ENCODE assay signal across 13 cellular contexts in the genomic region with DNA sequence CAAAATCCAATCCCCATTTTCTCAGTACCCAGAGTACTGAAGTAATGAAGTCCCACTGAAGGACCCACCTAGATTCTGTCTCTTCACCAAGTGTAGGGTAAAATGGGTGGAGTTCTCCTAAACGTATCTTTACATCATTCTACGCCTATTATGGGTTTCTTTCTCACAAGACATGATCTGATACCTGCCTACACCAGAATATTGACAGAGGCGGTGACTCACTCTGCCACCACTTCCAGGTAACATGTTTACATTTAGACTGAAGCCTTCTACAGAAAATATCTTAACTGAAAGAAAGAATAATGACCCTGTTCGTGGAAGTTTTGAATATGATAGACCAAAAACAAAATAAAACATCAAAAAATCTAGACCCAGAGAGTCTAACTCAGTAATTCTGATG.
A peak's percentile ranks its signal among the peaks of the same experiment; 100 is the strongest.
DNase-seq lines count a peak whose midpoint lies in the region; ATAC-seq and TF ChIP-seq lines count a peak whose summit lies in the region.
"Had no signal": no experiment of that assay in that cellular context is flagged by ENCODE, and none has a peak within 500 bp of the region (broad histone marks: within the 10 kb centered on the region; RNA-seq: fewer than 3 reads in every experiment).

No MANE protein-coding gene starts in this region.

- no TSS peak for BruUV-seq in HCT116 (replicated peaks; lab: Mats Ljungman, UMichigan)

- H3K36me3 ChIP-seq in HCT116 (ENCODE audit: control insufficient read depth in 1 of 2, insufficient read depth in 2 of 2, low read length in 2 of 2), result no peaks in the 10 kb centered on the region
- no peaks in the 10 kb centered on the region for H3K36me3 ChIP-seq in body of pancreas (replicated peaks in 1 of 2; ENCODE audit: insufficient read depth in 1 of 2, low read depth in 2 of 2)

- no peaks in the 10 kb centered on the region for H4K20me1 ChIP-seq in HCT116 (ENCODE audit: insufficient read depth)

- intact Hi-C loops in HCT116 (cut with micrococcal nuclease) (no loop called here), body of pancreas (cut with DNase I) (no loop called here), sciatic nerve (cut with DNase I) (no loop called here), posterior cingulate gyrus (cut with DNase I) (no loop called here)

- TF ChIP-seq POLR2A in HCT116 (IDR thresholded peaks at IDR 0.05; ENCODE audit: borderline replicate concordance, extremely low read depth, insufficient read depth, insufficient read length) (no peak), body of pancreas (IDR thresholded peaks at IDR 0.05) (no peak)

- H3K27me3 ChIP-seq in HCT116 (ENCODE audit: insufficient read depth, low read length) (no peaks in the 10 kb centered on the region), body of pancreas (no peaks in the 10 kb centered on the region)

- H3K27ac ChIP-seq in HCT116 (ENCODE audit: low read depth, low read length) (no peak overlapping the region), body of pancreas (no peak overlapping the region)

- no peak for DNase-seq in HCT116 (ENCODE audit: low read depth, low spot score)
- peak; percentile 58 for DNase-seq in activated CD4-positive, alpha-beta T cell treated with anti-CD3 and anti-CD28 coated beads, Interleukin-2, amount 50 U/mL, for 1 hour
- DNase-seq in body of pancreas, result peak; percentile 34 to 69 (median 58)
- peak; percentile 30 to 80 for DNase-seq in stimulated activated CD4-positive, alpha-beta T cell treated with anti-CD3 and anti-CD28 coated beads, Interleukin-4, amount 100 ng/mL, for 4 hours
- DNase-seq in 8988T, result no peak
- DNase-seq in sciatic nerve (ENCODE audit: low spot score), result no peak
- no peak for DNase-seq in posterior cingulate gyrus
- DNase-seq: immature natural killer cell, NCI-H1417 treated with DMSO at 0.1 percent for 48 hours, nucleus accumbens had no signal

- no peak for TF ChIP-seq CTCF in HCT116 (IDR thresholded peaks at IDR 0.05 in 2 of 3, conservative IDR thresholded peaks at IDR 0.05 in 1 of 3; ENCODE audit: borderline replicate concordance in 1 of 3, insufficient read depth in 1 of 3, low read depth in 2 of 3, low read length in 2 of 3)
- no peak for TF ChIP-seq CTCF in body of pancreas (IDR thresholded peaks at IDR 0.05)

- H3K9ac ChIP-seq in HCT116 (ENCODE audit: low read length), result no peak overlapping the region

- no peaks in the 10 kb centered on the region for H3K9me3 ChIP-seq in HCT116 (ENCODE audit: control insufficient read depth in 1 of 2, insufficient read depth in 1 of 2, low read depth in 1 of 2, low read length in 2 of 2)
- no peaks in the 10 kb centered on the region for H3K9me3 ChIP-seq in body of pancreas

- POLR2A ChIA-PET in HCT116 (lab: Charles Lee), result no interaction called here

- H3K79me2 ChIP-seq in HCT116 (ENCODE audit: insufficient read depth, low read length), result no peaks in the 10 kb centered on the region

- no peak overlapping the region for H2AFZ ChIP-seq in HCT116 (ENCODE audit: low read depth, low read length, poor library complexity, severe bottlenecking)
- H2AFZ ChIP-seq: GM23338 had no signal

- CTCF ChIA-PET in HCT116 (lab: Charles Lee), result no interaction called here

- ATAC-seq in HCT116 (no peak), body of pancreas (peak; percentile 85), sciatic nerve (no peak), GM19324 (IDR thresholded peaks at IDR 0.05; ENCODE audit: low FRiP score, unreplicated experiment) (no peak)
- ATAC-seq: GM23338, Panc1 had no signal

- RAD21 ChIA-PET in HCT116 (lab: Charles Lee; ENCODE audit: low non-redundant PET in 1 of 2, low total read pairs in 2 of 2, uncharacterized antibody in 2 of 2, unreplicated experiment in 2 of 2), result no interaction called here

- peak overlapping the region; percentile 22; the same call in 1 of the 2 replicates for H3K4me2 ChIP-seq in HCT116 (ENCODE audit: low read length)
- H3K4me2 ChIP-seq: GM23338 had no signal

- no peaks in the 10 kb centered on the region; the same call in 1 of the 2 replicates for H3K9me2 ChIP-seq in HCT116 (ENCODE audit: insufficient read depth)

- TF ChIP-seq RAD21 in HCT116 (IDR thresholded peaks at IDR 0.05; ENCODE audit: low read depth), result no peak

- H3K4me1 ChIP-seq in HCT116 (ENCODE audit: control insufficient read depth in 1 of 2, insufficient read depth in 2 of 2, low read length in 2 of 2) (peaks cover 0 to 8% of the 10 kb centered on the region in 2 experiments; a peak in 2 of 4 replicates), body of pancreas (peaks cover 15% of the 10 kb centered on the region)

- H3K4me3 ChIP-seq in HCT116 (replicated peaks in 1 of 2; ENCODE audit: low read depth in 1 of 2, low read length in 2 of 2) (no peak overlapping the region), body of pancreas (no peak overlapping the region)
- H3K4me3 ChIP-seq: GM23338 had no signal

- 30 to 37% methylated on average over 4 of the region's 4 CpGs for WGBS in body of pancreas, 2 donors

TF ChIP-seq in HCT116, 20 proteins besides CTCF, POLR2A, EP300 and RAD21:
- TF ChIP-seq ZFX (IDR thresholded peaks at IDR 0.05) (no peak), SP1 (IDR thresholded peaks at IDR 0.05; ENCODE audit: low read depth) (no peak), SIN3A (IDR thresholded peaks at IDR 0.05; ENCODE audit: low read depth) (no peak), JUND (IDR thresholded peaks at IDR 0.05) (0 out of 2 replicates have a peak, but pooled peaks have one; percentile 17), CBX3 (IDR thresholded peaks at IDR 0.05; ENCODE audit: low read depth) (no peak), CEBPB (IDR thresholded peaks at IDR 0.05; ENCODE audit: low read depth) (no peak), POLR2AphosphoS5 (IDR thresholded peaks at IDR 0.05; ENCODE audit: low read depth, low read length) (no peak), FOSL1 (IDR thresholded peaks at IDR 0.05; ENCODE audit: low read depth) (peak; percentile 33; the same call in 1 of the 2 replicates)
- TF ChIP-seq, protein P1, sequence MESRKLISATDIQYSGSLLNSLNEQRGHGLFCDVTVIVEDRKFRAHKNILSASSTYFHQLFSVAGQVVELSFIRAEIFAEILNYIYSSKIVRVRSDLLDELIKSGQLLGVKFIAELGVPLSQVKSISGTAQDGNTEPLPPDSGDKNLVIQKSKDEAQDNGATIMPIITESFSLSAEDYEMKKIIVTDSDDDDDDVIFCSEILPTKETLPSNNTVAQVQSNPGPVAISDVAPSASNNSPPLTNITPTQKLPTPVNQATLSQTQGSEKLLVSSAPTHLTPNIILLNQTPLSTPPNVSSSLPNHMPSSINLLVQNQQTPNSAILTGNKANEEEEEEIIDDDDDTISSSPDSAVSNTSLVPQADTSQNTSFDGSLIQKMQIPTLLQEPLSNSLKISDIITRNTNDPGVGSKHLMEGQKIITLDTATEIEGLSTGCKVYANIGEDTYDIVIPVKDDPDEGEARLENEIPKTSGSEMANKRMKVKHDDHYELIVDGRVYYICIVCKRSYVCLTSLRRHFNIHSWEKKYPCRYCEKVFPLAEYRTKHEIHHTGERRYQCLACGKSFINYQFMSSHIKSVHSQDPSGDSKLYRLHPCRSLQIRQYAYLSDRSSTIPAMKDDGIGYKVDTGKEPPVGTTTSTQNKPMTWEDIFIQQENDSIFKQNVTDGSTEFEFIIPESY (IDR thresholded peaks at IDR 0.05; ENCODE audit: extremely low read depth, insufficient replicate concordance, low read length), result no peak
- TF ChIP-seq, protein P2, sequence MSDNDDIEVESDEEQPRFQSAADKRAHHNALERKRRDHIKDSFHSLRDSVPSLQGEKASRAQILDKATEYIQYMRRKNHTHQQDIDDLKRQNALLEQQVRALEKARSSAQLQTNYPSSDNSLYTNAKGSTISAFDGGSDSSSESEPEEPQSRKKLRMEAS (IDR thresholded peaks at IDR 0.05), result no peak
- TF ChIP-seq, protein P3, sequence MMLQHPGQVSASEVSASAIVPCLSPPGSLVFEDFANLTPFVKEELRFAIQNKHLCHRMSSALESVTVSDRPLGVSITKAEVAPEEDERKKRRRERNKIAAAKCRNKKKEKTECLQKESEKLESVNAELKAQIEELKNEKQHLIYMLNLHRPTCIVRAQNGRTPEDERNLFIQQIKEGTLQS (IDR thresholded peaks at IDR 0.05), result no peak
- TF ChIP-seq, protein P4, sequence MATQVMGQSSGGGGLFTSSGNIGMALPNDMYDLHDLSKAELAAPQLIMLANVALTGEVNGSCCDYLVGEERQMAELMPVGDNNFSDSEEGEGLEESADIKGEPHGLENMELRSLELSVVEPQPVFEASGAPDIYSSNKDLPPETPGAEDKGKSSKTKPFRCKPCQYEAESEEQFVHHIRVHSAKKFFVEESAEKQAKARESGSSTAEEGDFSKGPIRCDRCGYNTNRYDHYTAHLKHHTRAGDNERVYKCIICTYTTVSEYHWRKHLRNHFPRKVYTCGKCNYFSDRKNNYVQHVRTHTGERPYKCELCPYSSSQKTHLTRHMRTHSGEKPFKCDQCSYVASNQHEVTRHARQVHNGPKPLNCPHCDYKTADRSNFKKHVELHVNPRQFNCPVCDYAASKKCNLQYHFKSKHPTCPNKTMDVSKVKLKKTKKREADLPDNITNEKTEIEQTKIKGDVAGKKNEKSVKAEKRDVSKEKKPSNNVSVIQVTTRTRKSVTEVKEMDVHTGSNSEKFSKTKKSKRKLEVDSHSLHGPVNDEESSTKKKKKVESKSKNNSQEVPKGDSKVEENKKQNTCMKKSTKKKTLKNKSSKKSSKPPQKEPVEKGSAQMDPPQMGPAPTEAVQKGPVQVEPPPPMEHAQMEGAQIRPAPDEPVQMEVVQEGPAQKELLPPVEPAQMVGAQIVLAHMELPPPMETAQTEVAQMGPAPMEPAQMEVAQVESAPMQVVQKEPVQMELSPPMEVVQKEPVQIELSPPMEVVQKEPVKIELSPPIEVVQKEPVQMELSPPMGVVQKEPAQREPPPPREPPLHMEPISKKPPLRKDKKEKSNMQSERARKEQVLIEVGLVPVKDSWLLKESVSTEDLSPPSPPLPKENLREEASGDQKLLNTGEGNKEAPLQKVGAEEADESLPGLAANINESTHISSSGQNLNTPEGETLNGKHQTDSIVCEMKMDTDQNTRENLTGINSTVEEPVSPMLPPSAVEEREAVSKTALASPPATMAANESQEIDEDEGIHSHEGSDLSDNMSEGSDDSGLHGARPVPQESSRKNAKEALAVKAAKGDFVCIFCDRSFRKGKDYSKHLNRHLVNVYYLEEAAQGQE (IDR thresholded peaks at IDR 0.05; ENCODE audit: low read depth), result no peak

Comparison
In these comparisons a context has a peak if more than half of its experiments do, and no peak if none do; other contexts are left out.
1. DNase-seq: peak in activated CD4-positive, alpha-beta T cell treated with anti-CD3 and anti-CD28 coated beads, Interleukin-2, amount 50 U/mL, for 1 hour (single experiment), body of pancreas (4 of 4) and stimulated activated CD4-positive, alpha-beta T cell treated with anti-CD3 and anti-CD28 coated beads, Interleukin-4, amount 100 ng/mL, for 4 hours (2 of 2); none in HCT116 (single experiment), 8988T (single experiment), sciatic nerve (single experiment) and posterior cingulate gyrus (0 of 10).